8 cellular contexts compared by ENCODE assay signal in genomic region chr13:30463820-30464495, GRCh38. TPM values are rescaled to one million over a fixed set of nuclear protein-coding genes. Genes with fewer than 3 reads are reported as not detected.
DNase-seq lines count a peak whose midpoint lies in the region; ATAC-seq and TF ChIP-seq lines count a peak whose summit lies in the region.

No MANE protein-coding gene starts in this region.

- TF ChIP-seq POLR2A in GM18526 (IDR thresholded peaks at IDR 0.05; ENCODE audit: extremely low read depth, insufficient read length) (peak; percentile 53), prostate gland (IDR thresholded peaks at IDR 0.05) (no peak), upper lobe of left lung (IDR thresholded peaks at IDR 0.05) (no peak)

- H3K4me1 ChIP-seq in prostate gland (replicated peaks) (peaks cover 3% of the 10 kb centered on the region), upper lobe of left lung (peaks cover 18 to 32% (median 28%) of the 10 kb centered on the region in 4 donors)

- H3K4me3 ChIP-seq in AG04449 (ENCODE audit: low read depth, low read length), result peak overlapping the region; percentile 68
- peak overlapping the region; percentile 46 to 62 for H3K4me3 ChIP-seq in prostate gland
- peak overlapping the region; percentile 49 to 88 (median 77) for H3K4me3 ChIP-seq in upper lobe of left lung

- peaks cover 31% of the 10 kb centered on the region for H3K36me3 Mint-ChIP-seq in activated naive CD8-positive, alpha-beta T cell treated with anti-CD3 and anti-CD28 coated beads for 36 hours

- H3K27ac Mint-ChIP-seq in activated naive CD8-positive, alpha-beta T cell treated with anti-CD3 and anti-CD28 coated beads for 36 hours, result peak overlapping the region; percentile 98

- no peak for TF ChIP-seq EP300 in upper lobe of left lung (IDR thresholded peaks at IDR 0.05)

- H3K27ac ChIP-seq in prostate gland, result peak overlapping the region; percentile 92 to 97
- peak overlapping the region; percentile 95 to 100 (median 98) for H3K27ac ChIP-seq in upper lobe of left lung

- no peaks in the 10 kb centered on the region for H3K9me3 ChIP-seq in prostate gland
- no peaks in the 10 kb centered on the region for H3K9me3 ChIP-seq in upper lobe of left lung

- ATAC-seq in HG03135 (IDR thresholded peaks at IDR 0.05; ENCODE audit: unreplicated experiment), result peak; percentile 27
- peak; percentile 11 to 20 for ATAC-seq in left cardiac atrium
- ATAC-seq in upper lobe of left lung (ENCODE audit: low FRiP score in 2 of 2), result peak; percentile 41 to 57

- POLR2A ChIA-PET in AG04449 (lab: Yijun Ruan, JAX), result interaction anchor here (0.6 kb wide), 1 partner anchor 54 kb away, joined by 3 read pairs; no protein-coding TSS in a partner anchor

- TF ChIP-seq CTCF in AG04449 (IDR thresholded peaks at IDR 0.05; ENCODE audit: insufficient read depth, low read length, missing control alignments) (no peak), prostate gland (IDR thresholded peaks at IDR 0.05) (peak in 1 of 4 experiments; percentile 4), upper lobe of left lung (IDR thresholded peaks at IDR 0.05) (no peak)

- no peaks in the 10 kb centered on the region for H3K27me3 ChIP-seq in prostate gland (replicated peaks; ENCODE audit: insufficient read depth)
- H3K27me3 ChIP-seq in upper lobe of left lung, result no peaks in the 10 kb centered on the region

- peaks cover 1% of the 10 kb centered on the region for H3K9me3 Mint-ChIP-seq in activated naive CD8-positive, alpha-beta T cell treated with anti-CD3 and anti-CD28 coated beads for 36 hours

- H3K36me3 ChIP-seq in prostate gland, result no peaks in the 10 kb centered on the region
- H3K36me3 ChIP-seq in upper lobe of left lung, result peaks cover 0 to 29% (median 6%) of the 10 kb centered on the region in 4 donors

- intact Hi-C loops in left cardiac atrium (cut with DNase I), result loop anchor here in 1 of 2 donors (2.0 to 10.0 kb wide), 4 partner anchors 57 to 207 kb away; partner anchors contain the start of gene USPL1
- intact Hi-C loops in prostate gland (cut with DNase I), result loop anchor here (2.0 to 10.0 kb wide), 7 partner anchors 43 to 609 kb away; partner anchors contain the start of genes KATNAL1, UBL3 and USPL1

- peaks cover 34% of the 10 kb centered on the region for H3K4me1 Mint-ChIP-seq in activated naive CD8-positive, alpha-beta T cell treated with anti-CD3 and anti-CD28 coated beads for 36 hours

- DNase-seq in AG04449 (ENCODE audit: low read depth, low spot score) (no peak), SK-N-DZ (ENCODE audit: low spot score) (peak; percentile 34), left cardiac atrium (peak; percentile 70), prostate gland (ENCODE audit: low spot score) (peak; percentile 60), upper lobe of left lung (peak in 1 of 2 donors; percentile 65)
- DNase-seq in activated naive CD8-positive, alpha-beta T cell treated with anti-CD3 and anti-CD28 coated beads for 36 hours, result peak; percentile 72

- H3K27me3 Mint-ChIP-seq in activated naive CD8-positive, alpha-beta T cell treated with anti-CD3 and anti-CD28 coated beads for 36 hours, result peaks cover 12% of the 10 kb centered on the region

- peak overlapping the region; percentile 92 for H3K4me3 Mint-ChIP-seq in activated naive CD8-positive, alpha-beta T cell treated with anti-CD3 and anti-CD28 coated beads for 36 hours

- 0% methylated on average over 30 of the region's 30 CpGs for WGBS in prostate gland
- WGBS in upper lobe of left lung, 2 donors, result 1% methylated on average over 19 to 29 of the region's 30 CpGs

- CTCF ChIA-PET in AG04449 (lab: Yijun Ruan, JAX), result no interaction called here

RNA-seq across cellular contexts. Expression of gene HMGB1, which starts 1.8 kb away (rescaled TPM):
- 1,342 and 1,760 TPM in 2 replicates for polyA plus RNA-seq in SK-N-DZ (2014; cell fraction: cytosol; rRNA removed)
- 947 and 1,128 TPM in 2 replicates for polyA plus RNA-seq in SK-N-DZ (2014; cell fraction: nucleus; rRNA removed)
- 100 to 1,000 TPM; 804 to 850 TPM for total RNA-seq in activated naive CD8-positive, alpha-beta T cell treated with anti-CD3 and anti-CD28 coated beads for 36 hours
- total RNA-seq in left cardiac atrium (100 to 1,000 TPM; 168 to 184 TPM), prostate gland (100 to 1,000 TPM; 264 to 274 TPM), upper lobe of left lung (100 to 1,000 TPM; 124 to 300 (median 195) TPM)

RNA-seq across cellular contexts. Expression of gene UBE2L5, which starts 41.7 kb away (rescaled TPM):
- not detected in 2 replicates for polyA plus RNA-seq in SK-N-DZ (2014; cell fraction: cytosol; rRNA removed)
- not detected in 2 replicates for polyA plus RNA-seq in SK-N-DZ (2014; cell fraction: nucleus; rRNA removed)
- not detected for total RNA-seq in activated naive CD8-positive, alpha-beta T cell treated with anti-CD3 and anti-CD28 coated beads for 36 hours
- total RNA-seq in left cardiac atrium, result not detected
- total RNA-seq in prostate gland, result 1 to 10 TPM in 1 of 2 donors, under 1 TPM in 1; 0.18 to 5.2 TPM
- total RNA-seq in upper lobe of left lung, result not detected
